ENCODE assay signal across 20 cellular contexts in the genomic region with DNA sequence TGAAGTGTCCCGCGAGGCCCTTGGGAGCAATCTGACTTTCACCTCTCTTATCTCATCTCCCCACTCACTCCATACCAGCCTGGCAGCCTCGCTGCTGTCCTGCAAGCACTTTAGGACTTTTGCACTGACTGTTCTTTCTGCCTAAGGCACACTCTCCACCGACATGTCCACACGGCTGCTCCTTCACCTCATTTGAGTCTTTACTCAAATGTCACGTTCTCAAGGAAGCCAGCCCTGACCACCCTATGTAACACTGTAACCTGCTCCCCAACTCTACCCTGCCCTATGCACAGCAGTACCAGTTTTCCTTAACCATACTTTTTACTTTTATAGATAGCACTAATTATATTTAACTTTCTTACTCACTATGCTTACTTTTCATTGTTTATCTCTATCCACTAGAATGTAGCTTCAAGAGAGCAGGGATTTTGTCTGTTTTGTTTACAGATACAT. TPM values are rescaled to one million over a fixed set of nuclear protein-coding genes. Genes with fewer than 3 reads are reported as not detected.
DNase-seq lines count a peak whose midpoint lies in the region; ATAC-seq, FAIRE-seq and TF ChIP-seq lines count a peak whose summit lies in the region.
"Had no signal": no experiment of that assay in that cellular context is flagged by ENCODE, and none has a peak within 500 bp of the region (broad histone marks: within the 10 kb centered on the region; RNA-seq: fewer than 3 reads in every experiment).

No MANE protein-coding gene starts in this region.

- no peak overlapping the region for H3K23ac ChIP-seq in H1 (ENCODE audit: insufficient read length)
- no peak overlapping the region for H3K23ac ChIP-seq in trophoblast cell (ENCODE audit: low read length)

- TF ChIP-seq RAD21 in H1 (IDR thresholded peaks at IDR 0.05 in 1 of 2, conservative IDR thresholded peaks at IDR 0.05 in 1 of 2; ENCODE audit: low read depth in 2 of 2, low read length in 2 of 2) = no peak

- H2AFZ ChIP-seq in H1 (ENCODE audit: low read length) (no peak overlapping the region), trophoblast cell (ENCODE audit: insufficient read depth, low read length, poor library complexity) (peak overlapping the region; percentile 71)

- H3K18ac ChIP-seq in H1 (ENCODE audit: extremely low read depth, low read length) (0 out of 2 replicates have a peak overlapping the region, but pooled peaks have one; percentile 66), trophoblast cell (ENCODE audit: low read length) (peak overlapping the region; percentile 10)

- H4K5ac ChIP-seq in H1 (ENCODE audit: insufficient read length, low read depth, low read length) = no peak overlapping the region

- H3K27me3 ChIP-seq in H1 (replicated peaks in 1 of 4; ENCODE audit: control insufficient read depth in 3 of 4, extremely low read depth in 1 of 4, insufficient read depth in 3 of 4, low read length in 3 of 4) (no peaks in the 10 kb centered on the region), trophoblast cell (ENCODE audit: insufficient read depth, low read length) (no peaks in the 10 kb centered on the region)
- H3K27me3 ChIP-seq: gastrocnemius medialis had no signal

- no peak for ATAC-seq in HG02610 (IDR thresholded peaks at IDR 0.05; ENCODE audit: unreplicated experiment)
- no peak for ATAC-seq in HG03025 (IDR thresholded peaks at IDR 0.05; ENCODE audit: low FRiP score, unreplicated experiment)
- ATAC-seq: gastrocnemius medialis, GM12878, natural killer cell had no signal

- H4K8ac ChIP-seq in H1 (ENCODE audit: extremely low read depth, insufficient read depth, low read length) = no peak overlapping the region
- peak overlapping the region; percentile 7 for H4K8ac ChIP-seq in trophoblast cell (ENCODE audit: low read depth, low read length)

- H3K36me3 ChIP-seq in H1 (ENCODE audit: control insufficient read depth in 2 of 4, insufficient read depth in 4 of 4, low read length in 3 of 4) (no peaks in the 10 kb centered on the region), trophoblast cell (ENCODE audit: control insufficient read depth in 1 of 2, insufficient read depth in 2 of 2, low read length in 2 of 2) (no peaks in the 10 kb centered on the region)
- H3K36me3 ChIP-seq: gastrocnemius medialis had no signal

- POLR2A ChIA-PET in H1 (lab: Charles Lee; ENCODE audit: partially characterized antibody) = no interaction called here

- peak overlapping the region; percentile 54 for H4K12ac ChIP-seq in trophoblast cell (ENCODE audit: low read depth, low read length)

- no peak for TF ChIP-seq EP300 in H1 (IDR thresholded peaks at IDR 0.05; ENCODE audit: borderline replicate concordance in 1 of 2, low read depth in 2 of 2, low read length in 2 of 2)

- H3K27ac ChIP-seq in H1 (ENCODE audit: low read depth, low read length) = no peak overlapping the region
- H3K27ac ChIP-seq in trophoblast cell (ENCODE audit: low read depth, low read length) = no peak overlapping the region
- H3K27ac ChIP-seq: A549, epithelial cell of prostate, gastrocnemius medialis had no signal

- H4K91ac ChIP-seq in H1 (replicated peaks; ENCODE audit: insufficient read length, low read length) (no peak overlapping the region), trophoblast cell (ENCODE audit: low read depth, low read length) (no peak overlapping the region)

- no peak overlapping the region for H3K56ac ChIP-seq in H1 (replicated peaks; ENCODE audit: insufficient read length, low read depth, low read length)

- in situ Hi-C loops in ACHN (cut with HindIII; ENCODE audit: low pct_ligation_motif_present, low pct_unique_long_range_greater_than_20kb, low sequenced_read_pairs) = no loop called here

- no peaks in the 10 kb centered on the region for H4K20me1 ChIP-seq in H1 (replicated peaks in 1 of 2; ENCODE audit: control insufficient read depth in 1 of 2, insufficient read depth in 2 of 2, low read length in 2 of 2)

- DNase-seq in NCI-H1417 (lab: John Stamatoyannopoulos, UW) (peak in 2 of 3 experiments; percentile 36 to 71), NCI-H1417 treated with DMSO at 0.1 percent for 48 hours (lab: John Stamatoyannopoulos, UW) (no peak), NCI-H146 treated with DMSO at 0.1 percent for 48 hours (lab: John Stamatoyannopoulos, UW; ENCODE audit: unreplicated experiment) (peak; percentile 17), H1 (ENCODE audit: low read depth in 1 of 2, low spot score in 2 of 2) (no peak), trophoblast cell (no peak), ACHN (no peak)
- DNase-seq: activated naive CD4-positive, alpha-beta T cell treated with anti-CD3 and anti-CD28 coated beads for 36 hours; CD4-positive, alpha-beta T cell; gastrocnemius medialis; HCEC 1CT; natural killer cell; stimulated activated naive CD4-positive, alpha-beta T cell treated with Interleukin-2 at 50 U/mL for 16 hours; T-helper 2 cell had no signal

- no peaks in the 10 kb centered on the region for H3K23me2 ChIP-seq in H1 (ENCODE audit: low read depth, low read length)

- H2BK5ac ChIP-seq in H1 (ENCODE audit: low read depth, low read length) (no peak overlapping the region), trophoblast cell (ENCODE audit: low read depth, low read length, poor library complexity) (no peak overlapping the region)

- H3K4ac ChIP-seq in H1 (replicated peaks; ENCODE audit: insufficient read length, low read depth, low read length) = no peak overlapping the region
- no peak overlapping the region for H3K4ac ChIP-seq in trophoblast cell (ENCODE audit: low read depth, low read length)

- H3K4me3 ChIP-seq in H1 (ENCODE audit: extremely low read depth in 1 of 4, insufficient read depth in 2 of 4, low read depth in 3 of 4, low read length in 4 of 4) = no peak overlapping the region
- H3K4me3 ChIP-seq in trophoblast cell (ENCODE audit: low read depth, low read length) = no peak overlapping the region
- H3K4me3 ChIP-seq: A549, gastrocnemius medialis, GM12878 had no signal

- H2BK12ac ChIP-seq in H1 (ENCODE audit: low read depth, low read length) (0 out of 2 replicates have a peak overlapping the region, but pooled peaks have one; percentile 42), trophoblast cell (ENCODE audit: low read length) (no peak overlapping the region)

- H3K79me1 ChIP-seq in H1 (ENCODE audit: low read depth, low read length) = no peaks in the 10 kb centered on the region
- H3K79me1 ChIP-seq in trophoblast cell (ENCODE audit: low read length) = no peaks in the 10 kb centered on the region

- H3K9me3 ChIP-seq in H1 (ENCODE audit: insufficient read depth in 2 of 2, low read depth in 1 of 2, low read length in 1 of 2) (no peaks in the 10 kb centered on the region), trophoblast cell (ENCODE audit: insufficient read depth, low read depth, low read length) (no peaks in the 10 kb centered on the region)
- H3K9me3 ChIP-seq: A549, gastrocnemius medialis had no signal

- H3K4me2 ChIP-seq in H1 (ENCODE audit: insufficient read depth in 1 of 2, low read depth in 2 of 2, low read length in 2 of 2) (no peak overlapping the region), trophoblast cell (ENCODE audit: low read length) (peak overlapping the region; percentile 8)
- H3K4me2 ChIP-seq: A549 had no signal

- H3K14ac ChIP-seq in H1 (ENCODE audit: insufficient read length) (no peak overlapping the region), trophoblast cell (ENCODE audit: low read length) (no peak overlapping the region)

- H2BK120ac ChIP-seq in H1 (replicated peaks; ENCODE audit: low read depth, low read length) = no peak overlapping the region
- no peak overlapping the region for H2BK120ac ChIP-seq in trophoblast cell (ENCODE audit: insufficient read depth, low read length, poor library complexity)

- H2AK5ac ChIP-seq in H1 (ENCODE audit: low read depth, low read length) (no peak overlapping the region), trophoblast cell (ENCODE audit: low read length) (no peak overlapping the region)

- TF ChIP-seq CTCF in H1 (IDR thresholded peaks at IDR 0.05; ENCODE audit: control extremely low read depth in 1 of 3, insufficient read depth in 1 of 3, low read depth in 1 of 3, low read length in 3 of 3) = no peak

- CTCF ChIA-PET in H1 (lab: Charles Lee; ENCODE audit: partially characterized antibody) = no interaction called here

- H3K79me2 ChIP-seq in H1 (ENCODE audit: control insufficient read depth in 1 of 2, insufficient read depth in 2 of 2, low read length in 2 of 2) (no peaks in the 10 kb centered on the region; a peak in 1 of 4 replicates), trophoblast cell (ENCODE audit: control insufficient read depth, insufficient read depth, low read length, poor library complexity) (peaks cover 2% of the 10 kb centered on the region)

- H3K9ac ChIP-seq in H1 (replicated peaks in 1 of 4; ENCODE audit: extremely low read depth in 1 of 4, low read depth in 3 of 4, low read length in 3 of 4) = no peak overlapping the region
- no peak overlapping the region for H3K9ac ChIP-seq in trophoblast cell (ENCODE audit: low read length)

- H3K4me1 ChIP-seq in H1 (replicated peaks in 1 of 4; ENCODE audit: control insufficient read depth in 3 of 4, insufficient read depth in 4 of 4, low read length in 3 of 4) = no peaks in the 10 kb centered on the region
- H3K4me1 ChIP-seq in trophoblast cell (ENCODE audit: control insufficient read depth in 1 of 2, insufficient read depth in 2 of 2, low read length in 2 of 2) = peaks cover 3% of the 10 kb centered on the region in 2 experiments
- H3K4me1 ChIP-seq: gastrocnemius medialis had no signal

- WGBS in H1 (ENCODE audit: extremely low coverage in 1 of 2, insufficient coverage in 1 of 2, insufficient read length in 1 of 2, insufficient replicate concordance in 2 of 2, low coverage in 1 of 2, low lambda C conversion rate in 2 of 2, missing lambda C conversion rate in 1 of 2), 2 experiments = 89% methylated on average over 6 of the region's 6 CpGs; no CpG with 5 or more reads in 1 of the 2 experiments
- no CpG with 5 or more reads among the region's 6 CpGs for WGBS in trophoblast cell (ENCODE audit: extremely low coverage, insufficient coverage, insufficient read length)

- no peak for FAIRE-seq in H1 (lab: Jason Lieb, UNC)
- FAIRE-seq: A549, GM12878, urothelium cell line had no signal

- no peak overlapping the region for H2BK15ac ChIP-seq in H1 (ENCODE audit: low read length)

- no peak overlapping the region for H2BK20ac ChIP-seq in H1 (ENCODE audit: low read length)

- no peak for TF ChIP-seq POLR2A in H1 (IDR thresholded peaks at IDR 0.05; ENCODE audit: control extremely low read depth in 1 of 2, low read depth in 2 of 2, low read length in 2 of 2)

TF ChIP-seq in H1, 55 proteins besides CTCF, POLR2A, EP300 and RAD21 (continues in another document):
- no peak for TF ChIP-seq CTBP2 (IDR thresholded peaks at IDR 0.05; ENCODE audit: borderline replicate concordance, insufficient read depth, insufficient read length, low read length)

RNA-seq across cellular contexts. Expression of gene PRKD1, which starts 32.0 kb away (rescaled TPM):
- 6.8 TPM in 2 replicates for total RNA-seq in H1 (2021; fragmentation: NEBNext Ultra II Directional; extraction: Animal tissue kit (Norgen Biotek cat#: 25700))
- 1.9 and 3.6 TPM in 2 replicates for polyA plus RNA-seq in H1 (2011; rRNA removed)
- 3.6 TPM for polyA plus RNA-seq in H1 (2011; cell fraction: cytosol; rRNA removed)
- 3.5 TPM for polyA plus RNA-seq in H1 (2011; cell fraction: nucleus; rRNA removed)
- polyA plus RNA-seq in H1 (2012, experiment 1 of 2) = 4.1 to 6.6 TPM (median 5.6 TPM) in 4 replicates
- 0.73 TPM for polyA plus RNA-seq in H1 (2012, experiment 2 of 2)
- 3.4 TPM for polyA plus RNA-seq in H1 (2013, experiment 1 of 2)
- polyA plus RNA-seq in H1 (2013, experiment 2 of 2) = 3.6 TPM
- 11.9 and 16.1 TPM in 2 replicates for polyA minus RNA-seq in H1 (2011; rRNA and poly(A)+ RNA removed)
- polyA minus RNA-seq in H1 (2011; cell fraction: cytosol; rRNA and poly(A)+ RNA removed) = 9.4 TPM
- 14.2 TPM for polyA minus RNA-seq in H1 (2011; cell fraction: nucleus; rRNA and poly(A)+ RNA removed)
- polyA plus RNA-seq in trophoblast cell (2013) = 4.0 and 4.4 TPM in 2 replicates
- total RNA-seq: activated naive CD4-positive, alpha-beta T cell treated with anti-CD3 and anti-CD28 coated beads for 36 hours; CD4-positive, alpha-beta T cell; G401; natural killer cell had no signal

Comparison
In these comparisons a context has a peak if more than half of its experiments do, and no peak if none do; other contexts are left out.
1. DNase-seq: peak in NCI-H1417 (2 of 3) and NCI-H146 treated with DMSO at 0.1 percent for 48 hours (single experiment); none in NCI-H1417 treated with DMSO at 0.1 percent for 48 hours (single experiment), H1 (0 of 2), trophoblast cell (0 of 2) and ACHN (single experiment).